1 cellular context compared by ENCODE assay signal in the genomic region with DNA sequence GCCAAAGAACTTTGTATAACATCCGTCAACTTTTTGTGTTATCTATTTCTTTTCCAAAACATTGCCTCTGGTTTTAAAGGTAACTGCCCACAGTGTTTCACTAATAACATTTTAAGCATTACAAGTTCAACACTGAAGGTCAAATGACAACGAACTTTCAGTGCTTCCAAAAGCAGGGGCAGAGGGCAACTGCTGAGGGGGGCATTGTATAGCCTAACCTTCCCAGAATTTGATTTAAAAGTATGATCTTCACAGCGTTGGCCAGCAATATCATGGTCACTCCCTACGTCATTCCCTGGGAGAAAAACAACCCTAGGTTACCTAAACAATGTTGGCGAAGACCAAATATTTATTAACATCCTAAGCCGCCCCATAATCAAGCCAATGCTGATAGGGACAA.
TF ChIP-seq lines count a peak whose summit lies in the region.

No MANE protein-coding gene starts in this region.

TF ChIP-seq in liver, 16 proteins besides CTCF, POLR2A, EP300 and RAD21:
- TF ChIP-seq YY1 (IDR thresholded peaks at IDR 0.05) (peak; percentile 45), RXRA (IDR thresholded peaks at IDR 0.05) (peak; percentile 86 to 97), GABPA (IDR thresholded peaks at IDR 0.05 in 1 of 2, conservative IDR thresholded peaks at IDR 0.05 in 1 of 2) (no peak), HNF4G (IDR thresholded peaks at IDR 0.05) (no peak), SP1 (IDR thresholded peaks at IDR 0.05) (peak; percentile 72), JUND (IDR thresholded peaks at IDR 0.05) (peak; percentile 7 to 59), NR2F2 (IDR thresholded peaks at IDR 0.05) (no peak), TAF1 (conservative IDR thresholded peaks at IDR 0.05) (no peak), FOXA2 (IDR thresholded peaks at IDR 0.05) (no peak), HNF4A (conservative IDR thresholded peaks at IDR 0.05) (peak; percentile 77 to 81), FOXA1 (IDR thresholded peaks at IDR 0.05) (peak; percentile 35), EGR1 (IDR thresholded peaks at IDR 0.05; ENCODE audit: low read depth in 2 of 2) (peak in 1 of 2 donors; percentile 34)
- TF ChIP-seq, protein P1, sequence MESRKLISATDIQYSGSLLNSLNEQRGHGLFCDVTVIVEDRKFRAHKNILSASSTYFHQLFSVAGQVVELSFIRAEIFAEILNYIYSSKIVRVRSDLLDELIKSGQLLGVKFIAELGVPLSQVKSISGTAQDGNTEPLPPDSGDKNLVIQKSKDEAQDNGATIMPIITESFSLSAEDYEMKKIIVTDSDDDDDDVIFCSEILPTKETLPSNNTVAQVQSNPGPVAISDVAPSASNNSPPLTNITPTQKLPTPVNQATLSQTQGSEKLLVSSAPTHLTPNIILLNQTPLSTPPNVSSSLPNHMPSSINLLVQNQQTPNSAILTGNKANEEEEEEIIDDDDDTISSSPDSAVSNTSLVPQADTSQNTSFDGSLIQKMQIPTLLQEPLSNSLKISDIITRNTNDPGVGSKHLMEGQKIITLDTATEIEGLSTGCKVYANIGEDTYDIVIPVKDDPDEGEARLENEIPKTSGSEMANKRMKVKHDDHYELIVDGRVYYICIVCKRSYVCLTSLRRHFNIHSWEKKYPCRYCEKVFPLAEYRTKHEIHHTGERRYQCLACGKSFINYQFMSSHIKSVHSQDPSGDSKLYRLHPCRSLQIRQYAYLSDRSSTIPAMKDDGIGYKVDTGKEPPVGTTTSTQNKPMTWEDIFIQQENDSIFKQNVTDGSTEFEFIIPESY (IDR thresholded peaks at IDR 0.05) = peak; percentile 41
- TF ChIP-seq, protein P2, sequence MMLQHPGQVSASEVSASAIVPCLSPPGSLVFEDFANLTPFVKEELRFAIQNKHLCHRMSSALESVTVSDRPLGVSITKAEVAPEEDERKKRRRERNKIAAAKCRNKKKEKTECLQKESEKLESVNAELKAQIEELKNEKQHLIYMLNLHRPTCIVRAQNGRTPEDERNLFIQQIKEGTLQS (IDR thresholded peaks at IDR 0.05) = no peak
- TF ChIP-seq, protein P3, sequence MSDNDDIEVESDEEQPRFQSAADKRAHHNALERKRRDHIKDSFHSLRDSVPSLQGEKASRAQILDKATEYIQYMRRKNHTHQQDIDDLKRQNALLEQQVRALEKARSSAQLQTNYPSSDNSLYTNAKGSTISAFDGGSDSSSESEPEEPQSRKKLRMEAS (IDR thresholded peaks at IDR 0.05) = no peak
- TF ChIP-seq, protein P4, sequence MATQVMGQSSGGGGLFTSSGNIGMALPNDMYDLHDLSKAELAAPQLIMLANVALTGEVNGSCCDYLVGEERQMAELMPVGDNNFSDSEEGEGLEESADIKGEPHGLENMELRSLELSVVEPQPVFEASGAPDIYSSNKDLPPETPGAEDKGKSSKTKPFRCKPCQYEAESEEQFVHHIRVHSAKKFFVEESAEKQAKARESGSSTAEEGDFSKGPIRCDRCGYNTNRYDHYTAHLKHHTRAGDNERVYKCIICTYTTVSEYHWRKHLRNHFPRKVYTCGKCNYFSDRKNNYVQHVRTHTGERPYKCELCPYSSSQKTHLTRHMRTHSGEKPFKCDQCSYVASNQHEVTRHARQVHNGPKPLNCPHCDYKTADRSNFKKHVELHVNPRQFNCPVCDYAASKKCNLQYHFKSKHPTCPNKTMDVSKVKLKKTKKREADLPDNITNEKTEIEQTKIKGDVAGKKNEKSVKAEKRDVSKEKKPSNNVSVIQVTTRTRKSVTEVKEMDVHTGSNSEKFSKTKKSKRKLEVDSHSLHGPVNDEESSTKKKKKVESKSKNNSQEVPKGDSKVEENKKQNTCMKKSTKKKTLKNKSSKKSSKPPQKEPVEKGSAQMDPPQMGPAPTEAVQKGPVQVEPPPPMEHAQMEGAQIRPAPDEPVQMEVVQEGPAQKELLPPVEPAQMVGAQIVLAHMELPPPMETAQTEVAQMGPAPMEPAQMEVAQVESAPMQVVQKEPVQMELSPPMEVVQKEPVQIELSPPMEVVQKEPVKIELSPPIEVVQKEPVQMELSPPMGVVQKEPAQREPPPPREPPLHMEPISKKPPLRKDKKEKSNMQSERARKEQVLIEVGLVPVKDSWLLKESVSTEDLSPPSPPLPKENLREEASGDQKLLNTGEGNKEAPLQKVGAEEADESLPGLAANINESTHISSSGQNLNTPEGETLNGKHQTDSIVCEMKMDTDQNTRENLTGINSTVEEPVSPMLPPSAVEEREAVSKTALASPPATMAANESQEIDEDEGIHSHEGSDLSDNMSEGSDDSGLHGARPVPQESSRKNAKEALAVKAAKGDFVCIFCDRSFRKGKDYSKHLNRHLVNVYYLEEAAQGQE (IDR thresholded peaks at IDR 0.05) = peak; percentile 44
